Comparison of ENCODE assay signal across 1 cellular context in the genomic region with DNA sequence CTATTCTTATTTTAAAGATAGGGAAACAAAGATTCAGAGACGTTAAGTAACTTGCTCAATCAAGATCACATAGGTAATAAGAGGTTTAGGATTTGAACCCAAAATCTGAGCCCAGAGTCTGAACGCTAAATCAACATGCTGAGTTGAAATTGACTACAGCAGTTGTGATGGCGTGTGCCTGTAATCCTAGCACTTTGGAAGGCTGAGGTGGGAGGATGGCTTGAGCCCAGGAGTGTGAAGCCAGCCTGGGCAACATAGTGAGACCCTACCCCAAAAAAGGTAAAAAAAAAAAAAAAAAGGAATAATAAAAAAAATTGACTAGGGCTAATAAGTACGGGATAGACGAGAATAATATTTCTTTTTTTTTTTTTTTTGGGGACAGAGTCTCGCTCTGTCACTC.
TF ChIP-seq lines count a peak whose summit lies in the region.

No MANE protein-coding gene starts in this region.

TF ChIP-seq in HepG2, 621 proteins besides CTCF, POLR2A, EP300 and RAD21:
- peak; percentile 52; the same call in 1 of the 2 replicates for TF ChIP-seq ZNF121 (CRISPR knock-in tag; IDR thresholded peaks at IDR 0.05)
- TF ChIP-seq TEF (CRISPR knock-in tag; IDR thresholded peaks at IDR 0.05) = no peak
